8 cellular contexts compared by ENCODE assay signal in genomic region chr16:1333149-1333812, GRCh38. TPM values are rescaled to one million over a fixed set of nuclear protein-coding genes. Genes with fewer than 3 reads are reported as not detected.
DNase-seq lines count a peak whose midpoint lies in the region; ATAC-seq, FAIRE-seq and TF ChIP-seq lines count a peak whose summit lies in the region.

TSS of gene BAIAP3 (plus strand) at chr16:1333645. CDS start at chr16:1338550, 4,905 bp downstream.

- H3K79me2 ChIP-seq in mammary epithelial cell (ENCODE audit: insufficient read depth, low read length), result no peaks in the 10 kb centered on the region

- peaks cover 28% of the 10 kb centered on the region for H3K27me3 ChIP-seq in mammary epithelial cell (ENCODE audit: insufficient read depth, low read length)
- H3K27me3 ChIP-seq in left lung, result peaks cover 34 to 72% of the 10 kb centered on the region in 2 donors

- H3K4me1 Mint-ChIP-seq in stimulated activated naive CD8-positive, alpha-beta T cell treated with anti-CD3 and anti-CD28 coated beads, Interleukin-15, Interleukin-2, amounts not matched to agents 100 ng/mL and 50 ng/mL, for 24 hours (ENCODE audit: low read depth), result peaks cover 14% of the 10 kb centered on the region

- peak within 1 kb of the TSS in 1 of 3 experiments; percentile 18 for H3K4me3 ChIP-seq in mammary epithelial cell (replicated peaks in 1 of 3; ENCODE audit: insufficient read depth in 1 of 3, low read depth in 2 of 3, low read length in 3 of 3)
- peak within 1 kb of the TSS; percentile 7 to 36 for H3K4me3 ChIP-seq in left lung

- TF ChIP-seq CTCF in mammary epithelial cell (conservative IDR thresholded peaks at IDR 0.05 in 1 of 2, IDR thresholded peaks at IDR 0.05 in 1 of 2; ENCODE audit: extremely low read depth in 1 of 2, insufficient read depth in 1 of 2, low read depth in 1 of 2, low read length in 2 of 2), result no peak
- no peak for TF ChIP-seq CTCF in left lung (IDR thresholded peaks at IDR 0.05)

- intact Hi-C loops in mammary epithelial cell (cut with micrococcal nuclease) (no loop called here), left lung (cut with DNase I) (no loop called here)

- peak within 1 kb of the TSS; percentile 61 for H3K4me3 Mint-ChIP-seq in stimulated activated naive CD8-positive, alpha-beta T cell treated with anti-CD3 and anti-CD28 coated beads, Interleukin-15, Interleukin-2, amounts not matched to agents 100 ng/mL and 50 ng/mL, for 24 hours

- H3K4me1 ChIP-seq in mammary epithelial cell (ENCODE audit: insufficient read depth, low read length), result peaks cover 19% of the 10 kb centered on the region
- peaks cover 5 to 37% of the 10 kb centered on the region in 2 donors for H3K4me1 ChIP-seq in left lung

- DNase-seq in GM12891 (ENCODE audit: insufficient read length, low spot score), result peak; percentile 69
- no peak for DNase-seq in mammary epithelial cell
- no peak for DNase-seq in left lung
- no peak for DNase-seq in kidney glomerular epithelial cell (lab: John Stamatoyannopoulos, UW)
- no peak for DNase-seq in OCI-M1 (lab: John Stamatoyannopoulos, UW)
- DNase-seq in AML-193 (lab: John Stamatoyannopoulos, UW), result no peak

- peak; percentile 45 for FAIRE-seq in GM12891 (lab: Jason Lieb, UNC)

- H3K9me3 ChIP-seq in mammary epithelial cell (replicated peaks; ENCODE audit: insufficient read depth, low read length), result no peaks in the 10 kb centered on the region
- H3K9me3 ChIP-seq in left lung, result peaks cover 0 to 9% of the 10 kb centered on the region in 2 donors

- in situ Hi-C loops in mammary epithelial cell (cut with MboI; ENCODE audit: low sequenced_read_pairs in 2 of 2), result no loop called here

- H2AFZ ChIP-seq in mammary epithelial cell (ENCODE audit: low read depth, low read length), result peak within 1 kb of the TSS; percentile 48

- no peak within 1 kb of the TSS for H3K27ac ChIP-seq in mammary epithelial cell (ENCODE audit: insufficient read depth, low read depth, low read length)
- H3K27ac ChIP-seq in left lung, result peak within 1 kb of the TSS in 1 of 2 donors; percentile 53

- peak; percentile 47 for ATAC-seq in SK-N-SH treated with all-trans-retinoic acid at 6 μM for 48 hours
- peak; percentile 78 for ATAC-seq in left lung

- WGBS in mammary epithelial cell (ENCODE audit: low coverage, missing lambda C conversion rate), result 0% methylated on average over 1 of the region's 83 CpGs

- dilution Hi-C loops in mammary epithelial cell (cut with HindIII; ENCODE audit: low sequenced_read_pairs), result no loop called here

- CTCF ChIA-PET in mammary epithelial cell (lab: Charles Lee; ENCODE audit: low non-redundant PET), result no interaction called here

- H4K20me1 ChIP-seq in mammary epithelial cell (ENCODE audit: insufficient read depth, low read length), result no peaks in the 10 kb centered on the region

- no peak within 1 kb of the TSS for H3K9ac ChIP-seq in mammary epithelial cell (ENCODE audit: insufficient read depth, low read length)

- TF ChIP-seq POLR2A in GM12891 (IDR thresholded peaks at IDR 0.05; ENCODE audit: low read depth, low read length), result no peak

- no peaks in the 10 kb centered on the region for H3K36me3 Mint-ChIP-seq in stimulated activated naive CD8-positive, alpha-beta T cell treated with anti-CD3 and anti-CD28 coated beads, Interleukin-15, Interleukin-2, amounts not matched to agents 100 ng/mL and 50 ng/mL, for 24 hours (ENCODE audit: low read depth)

- H3K27ac Mint-ChIP-seq in stimulated activated naive CD8-positive, alpha-beta T cell treated with anti-CD3 and anti-CD28 coated beads, Interleukin-15, Interleukin-2, amounts not matched to agents 100 ng/mL and 50 ng/mL, for 24 hours, result no peak within 1 kb of the TSS

- peak within 1 kb of the TSS; percentile 60 for H3K4me2 ChIP-seq in mammary epithelial cell (ENCODE audit: insufficient read depth, low read depth, low read length)

- H3K36me3 ChIP-seq in mammary epithelial cell (ENCODE audit: insufficient read depth, low read length) (no peaks in the 10 kb centered on the region), left lung (no peaks in the 10 kb centered on the region)

- H3K27me3 Mint-ChIP-seq in stimulated activated naive CD8-positive, alpha-beta T cell treated with anti-CD3 and anti-CD28 coated beads, Interleukin-15, Interleukin-2, amounts not matched to agents 100 ng/mL and 50 ng/mL, for 24 hours, result peaks cover 22% of the 10 kb centered on the region

- H3K9me3 Mint-ChIP-seq in stimulated activated naive CD8-positive, alpha-beta T cell treated with anti-CD3 and anti-CD28 coated beads, Interleukin-15, Interleukin-2, amounts not matched to agents 100 ng/mL and 50 ng/mL, for 24 hours, result no peaks in the 10 kb centered on the region

- BruUV-seq in mammary epithelial cell (replicated peaks; lab: Mats Ljungman, UMichigan), result no TSS peak

TF ChIP-seq in GM12891, 5 proteins besides CTCF, POLR2A, EP300 and RAD21:
- no peak for TF ChIP-seq POLR2AphosphoS5 (IDR thresholded peaks at IDR 0.05; ENCODE audit: low read depth, low read length)

TF ChIP-seq in SK-N-SH treated with all-trans-retinoic acid at 6 μM for 48 hours, 23 proteins besides CTCF, POLR2A, EP300 and RAD21:
- TF ChIP-seq PPARA (CRISPR knock-in tag; IDR thresholded peaks at IDR 0.05; ENCODE audit: borderline replicate concordance) (no peak), ZNF565 (CRISPR knock-in tag; conservative IDR thresholded peaks at IDR 0.05; ENCODE audit: low read depth) (no peak), TSHZ2 (CRISPR knock-in tag; IDR thresholded peaks at IDR 0.05) (no peak)

RNA-seq across cellular contexts. Expression of gene BAIAP3, which starts in this region (rescaled TPM):
- 0.21 TPM for polyA plus RNA-seq in GM12891 (2012; ENCODE audit: low read depth, missing spikeins)
- 1 to 10 TPM; 1.0 to 1.3 TPM for total RNA-seq in mammary epithelial cell
- polyA plus RNA-seq in mammary epithelial cell, result 0.11 TPM
- polyA minus RNA-seq in mammary epithelial cell, result 0.78 TPM
- 1 to 10 TPM; 2.6 to 6.0 TPM for total RNA-seq in left lung
